1 cellular context compared by ENCODE assay signal in the genomic region with DNA sequence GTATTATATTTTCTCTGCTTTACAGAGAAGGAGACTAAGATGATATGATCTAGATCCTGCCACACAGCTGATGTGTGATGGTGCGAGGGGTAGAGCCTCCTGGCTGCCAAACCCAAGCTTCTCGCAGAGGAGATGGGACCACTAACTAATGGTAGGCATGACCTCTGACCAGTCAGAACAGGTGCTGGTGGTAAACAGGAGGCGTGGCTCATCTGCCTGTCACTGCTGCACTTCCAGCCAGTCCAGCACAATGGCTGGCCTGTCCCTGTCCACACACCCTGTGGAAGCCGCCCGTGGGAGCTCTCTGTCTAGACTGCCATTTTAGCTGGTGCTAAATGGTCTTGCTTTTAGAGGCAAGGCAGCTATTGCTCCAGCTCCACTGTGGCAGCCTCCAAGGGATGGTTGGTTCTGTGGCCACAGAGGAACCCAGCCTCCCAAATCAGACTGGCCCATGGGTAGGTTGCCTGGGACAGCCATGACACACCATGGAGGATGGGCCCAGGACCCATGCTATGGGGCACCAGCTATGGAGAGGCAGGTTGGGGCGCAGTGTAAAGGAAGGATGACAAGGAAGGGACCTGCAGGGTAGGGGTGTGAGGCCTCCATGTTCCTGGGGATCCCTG.
TF ChIP-seq lines count a peak whose summit lies in the region.

No MANE protein-coding gene starts in this region.

TF ChIP-seq in HepG2, 621 proteins besides CTCF, POLR2A, EP300 and RAD21 (continued from another document and continues in another):
- TF ChIP-seq HNF1A (IDR thresholded peaks at IDR 0.05; ENCODE audit: low read depth) (no peak), HNF1A (CRISPR knock-in tag; IDR thresholded peaks at IDR 0.05; ENCODE audit: borderline replicate concordance) (no peak), ZNF136 (CRISPR knock-in tag; IDR thresholded peaks at IDR 0.05; ENCODE audit: low read depth) (no peak), ZNF263 (CRISPR knock-in tag; IDR thresholded peaks at IDR 0.05) (no peak), CENPBD1 (CRISPR knock-in tag; IDR thresholded peaks at IDR 0.05; ENCODE audit: borderline replicate concordance, low read depth) (no peak), TOE1 (CRISPR knock-in tag; IDR thresholded peaks at IDR 0.05) (no peak), FOXP1 (IDR thresholded peaks at IDR 0.05) (no peak), FOXP1 (CRISPR knock-in tag; IDR thresholded peaks at IDR 0.05) (0 out of 2 replicates have a peak, but pooled peaks have one; percentile 31), BCLAF1 (IDR thresholded peaks at IDR 0.05) (no peak), MTF2 (CRISPR knock-in tag; IDR thresholded peaks at IDR 0.05; ENCODE audit: borderline replicate concordance) (no peak), SAFB2 (CRISPR knock-in tag; IDR thresholded peaks at IDR 0.05; ENCODE audit: borderline replicate concordance, low read depth) (no peak), ZSCAN22 (CRISPR knock-in tag; IDR thresholded peaks at IDR 0.05) (no peak), NBN (conservative IDR thresholded peaks at IDR 0.05) (no peak), USF2 (IDR thresholded peaks at IDR 0.05; ENCODE audit: low read depth, low read length) (no peak), USF2 (CRISPR knock-in tag; IDR thresholded peaks at IDR 0.05; ENCODE audit: borderline replicate concordance) (no peak), SKI (IDR thresholded peaks at IDR 0.05; ENCODE audit: partially characterized antibody) (peak; percentile 19), ARID5B (CRISPR knock-in tag; IDR thresholded peaks at IDR 0.05) (no peak), BRD4 (CRISPR knock-in tag; IDR thresholded peaks at IDR 0.05) (no peak), PAX8 (CRISPR knock-in tag; IDR thresholded peaks at IDR 0.05; ENCODE audit: borderline replicate concordance) (no peak), DR1 (CRISPR knock-in tag; IDR thresholded peaks at IDR 0.05) (no peak), SRSF4 (IDR thresholded peaks at IDR 0.05; ENCODE audit: low read depth, low read length, poor library complexity, severe bottlenecking) (no peak), ZBTB20 (CRISPR knock-in tag; IDR thresholded peaks at IDR 0.05; ENCODE audit: borderline replicate concordance, low read depth) (no peak), ATF4 (CRISPR knock-in tag; IDR thresholded peaks at IDR 0.05) (no peak), ZNF687 (CRISPR knock-in tag; IDR thresholded peaks at IDR 0.05) (peak; percentile 47), SP1 (IDR thresholded peaks at IDR 0.05) (no peak), SP1 (CRISPR knock-in tag; IDR thresholded peaks at IDR 0.05) (no peak), NFE2L1 (CRISPR knock-in tag; IDR thresholded peaks at IDR 0.05; ENCODE audit: borderline replicate concordance) (no peak), PPARG (CRISPR knock-in tag; conservative IDR thresholded peaks at IDR 0.05) (peak; percentile 27; the same call in 1 of the 2 replicates)
- TF ChIP-seq, protein P1, sequence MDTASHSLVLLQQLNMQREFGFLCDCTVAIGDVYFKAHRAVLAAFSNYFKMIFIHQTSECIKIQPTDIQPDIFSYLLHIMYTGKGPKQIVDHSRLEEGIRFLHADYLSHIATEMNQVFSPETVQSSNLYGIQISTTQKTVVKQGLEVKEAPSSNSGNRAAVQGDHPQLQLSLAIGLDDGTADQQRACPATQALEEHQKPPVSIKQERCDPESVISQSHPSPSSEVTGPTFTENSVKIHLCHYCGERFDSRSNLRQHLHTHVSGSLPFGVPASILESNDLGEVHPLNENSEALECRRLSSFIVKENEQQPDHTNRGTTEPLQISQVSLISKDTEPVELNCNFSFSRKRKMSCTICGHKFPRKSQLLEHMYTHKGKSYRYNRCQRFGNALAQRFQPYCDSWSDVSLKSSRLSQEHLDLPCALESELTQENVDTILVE (CRISPR knock-in tag; IDR thresholded peaks at IDR 0.05): no peak
